In the genomic region with DNA sequence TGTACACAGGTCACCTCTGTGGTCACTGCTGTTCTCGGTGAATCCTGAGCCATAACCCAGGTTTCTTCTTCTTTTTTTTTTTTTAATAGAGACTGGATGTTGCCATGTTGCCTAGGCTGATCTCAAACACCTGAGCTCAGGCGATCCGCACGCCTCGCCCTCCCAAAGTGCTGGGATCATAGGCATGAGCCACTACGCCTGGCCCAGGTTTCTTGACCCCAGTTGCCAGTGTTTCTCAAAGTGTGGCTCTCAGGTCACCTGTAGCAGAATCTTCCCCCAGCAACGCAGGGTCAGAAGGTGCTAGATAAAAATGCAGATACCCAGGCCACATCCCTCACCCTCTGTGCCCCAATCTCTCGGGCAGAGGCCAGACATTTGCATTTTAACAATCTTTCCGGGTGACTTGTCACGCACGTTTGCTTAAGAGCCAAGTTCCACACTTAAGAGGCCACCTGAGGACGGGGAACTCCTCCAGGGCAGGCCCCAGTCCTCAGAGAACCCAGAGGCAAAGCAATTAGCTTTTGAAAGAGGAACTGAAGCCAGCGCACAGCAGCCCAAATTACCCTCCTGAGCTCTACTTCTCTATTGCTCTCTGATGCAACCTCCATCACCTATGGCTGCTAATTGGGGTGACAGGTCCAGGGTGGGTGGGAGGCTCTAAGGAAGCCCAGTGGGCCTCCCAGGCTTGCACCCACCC, we compare ENCODE assay signal across 9 cellular contexts.
A peak's percentile ranks its signal among the peaks of the same experiment; 100 is the strongest.
DNase-seq lines count a peak whose midpoint lies in the region; ATAC-seq and TF ChIP-seq lines count a peak whose summit lies in the region.
"Had no signal": no experiment of that assay in that cellular context is flagged by ENCODE, and none has a peak within 500 bp of the region (broad histone marks: within the 10 kb centered on the region; RNA-seq: fewer than 3 reads in every experiment).

No MANE protein-coding gene starts in this region.

- H3K9me3 ChIP-seq in osteoblast (ENCODE audit: low read depth, low read length): no peaks in the 10 kb centered on the region

- H3K4me1 ChIP-seq in osteoblast (ENCODE audit: insufficient read depth, low read length): peaks cover 21% of the 10 kb centered on the region

- ATAC-seq in GM18867 (IDR thresholded peaks at IDR 0.05; ENCODE audit: unreplicated experiment) (peak; percentile 95), GM21723 (IDR thresholded peaks at IDR 0.05; ENCODE audit: unreplicated experiment) (peak; percentile 97), HG03521 (IDR thresholded peaks at IDR 0.05; ENCODE audit: unreplicated experiment) (peak; percentile 84)

- DNase-seq in germinal center (ENCODE audit: low spot score) (peak; percentile 87), D341Med (ENCODE audit: low spot score) (no peak), osteoblast (ENCODE audit: insufficient read length, low spot score, missing footprints) (no peak), cardiac septum (ENCODE audit: low spot score) (no peak)
- DNase-seq in stimulated activated CD8-positive, alpha-beta memory T cell treated with anti-CD3 and anti-CD28 coated beads, Interleukin-4, amount 100 ng/mL, for 48 hours: no peak

- H3K4me2 ChIP-seq in osteoblast (ENCODE audit: insufficient read depth, low read length): no peak overlapping the region
- H3K4me2 ChIP-seq: hepatocyte had no signal

- intact Hi-C loops in cardiac septum (cut with DNase I): no loop called here

- H4K20me1 ChIP-seq in osteoblast (ENCODE audit: insufficient read depth, low read length): no peaks in the 10 kb centered on the region

- H3K27ac ChIP-seq in osteoblast (ENCODE audit: low read depth, low read length): no peak overlapping the region
- H3K27ac ChIP-seq: hepatocyte had no signal

- no peak overlapping the region for H2AFZ ChIP-seq in osteoblast (ENCODE audit: low read length)
- H2AFZ ChIP-seq: hepatocyte had no signal

- TF ChIP-seq CTCF in osteoblast (IDR thresholded peaks at IDR 0.05; ENCODE audit: extremely low read depth, low read depth, low read length): no peak

- no peaks in the 10 kb centered on the region for H3K27me3 ChIP-seq in osteoblast (ENCODE audit: insufficient read depth, low read length)
- H3K27me3 ChIP-seq: hepatocyte had no signal

- no peaks in the 10 kb centered on the region for H3K79me2 ChIP-seq in osteoblast (ENCODE audit: insufficient read depth, low read length)
- H3K79me2 ChIP-seq: hepatocyte had no signal

- H3K36me3 ChIP-seq in osteoblast (ENCODE audit: insufficient read depth, low read length): no peaks in the 10 kb centered on the region

- H3K4me3 ChIP-seq in osteoblast (ENCODE audit: insufficient read depth, low read length): no peak overlapping the region
- H3K4me3 ChIP-seq: hepatocyte had no signal
